15 cellular contexts compared by ENCODE assay signal in genomic region chr3:94226058-94226457, GRCh38.
DNase-seq lines count a peak whose midpoint lies in the region; ATAC-seq and TF ChIP-seq lines count a peak whose summit lies in the region.
"Had no signal": no experiment of that assay in that cellular context is flagged by ENCODE, and none has a peak within 500 bp of the region (broad histone marks: within the 10 kb centered on the region; RNA-seq: fewer than 3 reads in every experiment).

No MANE protein-coding gene starts in this region.

- H3K9me3 ChIP-seq in subcutaneous abdominal adipose tissue (ENCODE audit: control insufficient read depth in 5 of 5, low read length in 5 of 5): peaks cover 0 to 6% (median 3%) of the 10 kb centered on the region in 5 donors
- H3K9me3 ChIP-seq in MM.1S (replicated peaks; ENCODE audit: insufficient read depth, low read length): no peaks in the 10 kb centered on the region
- H3K9me3 ChIP-seq: left ventricle myocardium inferior, ovary had no signal

- no peaks in the 10 kb centered on the region for H3K79me2 ChIP-seq in MM.1S (ENCODE audit: low read length)

- H3K4me3 ChIP-seq in subcutaneous abdominal adipose tissue (ENCODE audit: low read depth in 1 of 5, low read length in 5 of 5) (no peak overlapping the region), MM.1S (ENCODE audit: low read length) (no peak overlapping the region)
- H3K4me3 ChIP-seq: cardiac muscle cell, left ventricle myocardium inferior, ovary had no signal

- peak; percentile 93 for DNase-seq in HT1080 (ENCODE audit: low read depth)
- peak; percentile 15 for DNase-seq in hepatic stellate cell (ENCODE audit: low spot score)
- DNase-seq in MM.1S: no peak
- no peak for DNase-seq in medulla oblongata (ENCODE audit: extremely low spot score)
- DNase-seq: activated T-cell treated with anti-CD3 and anti-CD28 coated beads for 4 hours; KG1; left ventricle myocardium inferior; NCI-H2081 treated with DMSO at 0.1 percent for 48 hours; ovary; stimulated activated CD4-positive, alpha-beta T cell treated with anti-CD3 and anti-CD28 coated beads, Interleukin-4, amount 100 ng/mL, for 1 hour; stimulated activated naive CD8-positive, alpha-beta T cell treated with anti-CD3 and anti-CD28 coated beads, Interleukin-15, Interleukin-2, amounts not matched to agents 100 U/mL and 50 U/mL, for 24 hours had no signal

- H3K4me2 ChIP-seq in MM.1S (ENCODE audit: low read depth, low read length): no peak overlapping the region

- no peaks in the 10 kb centered on the region for H3K9me2 ChIP-seq in MM.1S (replicated peaks; ENCODE audit: insufficient read depth, low read length)

- H3K27ac ChIP-seq in angular gyrus (ENCODE audit: low read depth, low read length): peak overlapping the region; percentile 37
- peak overlapping the region; percentile 88 for H3K27ac ChIP-seq in subcutaneous abdominal adipose tissue (ENCODE audit: low read depth, low read length)
- no peak overlapping the region for H3K27ac ChIP-seq in MM.1S (ENCODE audit: low read length)
- H3K27ac ChIP-seq: cardiac muscle cell, left ventricle myocardium inferior, ovary had no signal

- no peaks in the 10 kb centered on the region for H3F3A ChIP-seq in MM.1S (ENCODE audit: insufficient read depth, low read length)

- no peaks in the 10 kb centered on the region for H3K36me3 ChIP-seq in subcutaneous abdominal adipose tissue (ENCODE audit: control insufficient read depth in 5 of 5, insufficient read depth in 5 of 5, low read length in 5 of 5)
- no peaks in the 10 kb centered on the region for H3K36me3 ChIP-seq in MM.1S (replicated peaks; ENCODE audit: insufficient read depth, low read length)
- H3K36me3 ChIP-seq: cardiac muscle cell, left ventricle myocardium inferior, ovary had no signal

- H4K20me1 ChIP-seq in MM.1S (ENCODE audit: insufficient read depth, low read length): no peaks in the 10 kb centered on the region

- TF ChIP-seq CTCF in MM.1S (IDR thresholded peaks at IDR 0.05; ENCODE audit: low read length): no peak

- no peak for ATAC-seq in HG03135 (IDR thresholded peaks at IDR 0.05; ENCODE audit: unreplicated experiment)
- ATAC-seq: stimulated activated naive CD8-positive, alpha-beta T cell treated with anti-CD3 and anti-CD28 coated beads, Interleukin-15, Interleukin-2, amounts not matched to agents 100 U/mL and 50 U/mL, for 24 hours had no signal

- H3K9ac ChIP-seq in subcutaneous abdominal adipose tissue (ENCODE audit: low read length in 5 of 5): peak overlapping the region in 1 of 5 donors; percentile 63
- no peak overlapping the region for H3K9ac ChIP-seq in MM.1S (ENCODE audit: low read length)

- peaks cover 4 to 16% (median 10%) of the 10 kb centered on the region in 5 donors for H3K4me1 ChIP-seq in subcutaneous abdominal adipose tissue (ENCODE audit: control insufficient read depth in 5 of 5, insufficient read depth in 5 of 5, low read length in 5 of 5)
- H3K4me1 ChIP-seq in MM.1S (ENCODE audit: low read length): no peaks in the 10 kb centered on the region
- H3K4me1 ChIP-seq: left ventricle myocardium inferior had no signal

- H2AFZ ChIP-seq in MM.1S (ENCODE audit: low read length): no peak overlapping the region

- no peaks in the 10 kb centered on the region for H3K27me3 ChIP-seq in subcutaneous abdominal adipose tissue (ENCODE audit: control insufficient read depth in 5 of 5, insufficient read depth in 4 of 5, low read length in 5 of 5)
- no peaks in the 10 kb centered on the region for H3K27me3 ChIP-seq in MM.1S (replicated peaks; ENCODE audit: insufficient read depth, low read length)
- H3K27me3 ChIP-seq: cardiac muscle cell, ovary had no signal

Comparison
In these comparisons a context has a peak if more than half of its experiments do, and no peak if none do; other contexts are left out.
1. DNase-seq: peak in HT1080 (single experiment) and hepatic stellate cell (single experiment); none in MM.1S (single experiment) and medulla oblongata (single experiment).